In the genomic region with DNA sequence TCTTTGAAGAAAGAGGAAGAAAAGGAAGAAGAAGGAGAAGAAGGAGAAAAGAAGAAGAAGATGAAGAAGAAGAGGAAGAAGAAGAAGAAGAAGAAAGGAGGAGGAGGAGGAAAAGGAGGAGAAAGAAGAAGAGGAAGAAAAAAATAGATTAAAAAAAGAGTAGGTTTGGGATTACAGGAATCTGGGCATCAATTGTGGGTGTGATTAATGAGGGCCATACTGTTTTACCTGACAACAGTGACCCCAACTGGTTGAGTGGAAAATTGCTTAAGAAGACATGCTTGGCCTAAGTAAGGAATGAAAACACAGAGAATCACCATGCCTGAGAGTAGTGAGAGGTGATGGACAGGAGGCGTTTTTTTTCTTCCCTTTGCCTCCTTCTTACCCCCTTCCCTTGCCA, we compare ENCODE assay signal across 8 cellular contexts.
A peak's percentile ranks its signal among the peaks of the same experiment; 100 is the strongest.
DNase-seq lines count a peak whose midpoint lies in the region; ATAC-seq, FAIRE-seq and TF ChIP-seq lines count a peak whose summit lies in the region.

No MANE protein-coding gene starts in this region.

- BruUV-seq in HCT116 (replicated peaks; lab: Mats Ljungman, UMichigan): no TSS peak

- TF ChIP-seq CTCF in C4-2B (conservative IDR thresholded peaks at IDR 0.05) (peak; percentile 70), GM12875 (IDR thresholded peaks at IDR 0.05; ENCODE audit: borderline replicate concordance, insufficient read depth, low read depth, low read length) (peak; percentile 56; the same call in 1 of the 2 replicates), HCT116 (IDR thresholded peaks at IDR 0.05 in 2 of 3, conservative IDR thresholded peaks at IDR 0.05 in 1 of 3; ENCODE audit: borderline replicate concordance in 1 of 3, insufficient read depth in 1 of 3, low read depth in 2 of 3, low read length in 2 of 3) (peak; percentile 34 to 72 (median 54); a peak in 4 of 6 replicates), KMS-11 (conservative IDR thresholded peaks at IDR 0.05; ENCODE audit: low read depth, low read length) (peak; percentile 62), lower lobe of right lung (IDR thresholded peaks at IDR 0.05) (peak; percentile 32), kidney (IDR thresholded peaks at IDR 0.05; ENCODE audit: borderline replicate concordance, extremely low read depth, insufficient read depth) (no peak)

- no peaks in the 10 kb centered on the region for H3K27me3 Mint-ChIP-seq in activated CD8-positive, alpha-beta T cell treated with anti-CD3 and anti-CD28 coated beads, Interleukin-2, amount 10 ng/mL, durations not matched to agents 7 days and 5 days (ENCODE audit: low read depth)

- no peak overlapping the region for H3K4me3 Mint-ChIP-seq in activated CD8-positive, alpha-beta T cell treated with anti-CD3 and anti-CD28 coated beads, Interleukin-2, amount 10 ng/mL, durations not matched to agents 7 days and 5 days

- TF ChIP-seq RAD21 in HCT116 (IDR thresholded peaks at IDR 0.05; ENCODE audit: low read depth): peak; percentile 67

- H3K4me1 Mint-ChIP-seq in activated CD8-positive, alpha-beta T cell treated with anti-CD3 and anti-CD28 coated beads, Interleukin-2, amount 10 ng/mL, durations not matched to agents 7 days and 5 days (ENCODE audit: low read depth): no peaks in the 10 kb centered on the region

- no peaks in the 10 kb centered on the region for H3K9me2 ChIP-seq in HCT116 (ENCODE audit: insufficient read depth)

- no peaks in the 10 kb centered on the region for H3K36me3 Mint-ChIP-seq in activated CD8-positive, alpha-beta T cell treated with anti-CD3 and anti-CD28 coated beads, Interleukin-2, amount 10 ng/mL, durations not matched to agents 7 days and 5 days (ENCODE audit: low read depth)

- DNase-seq in HCT116 (ENCODE audit: low read depth, low spot score) (peak; percentile 59), lower lobe of right lung (no peak), kidney (no peak), middle frontal gyrus (ENCODE audit: extremely low spot score, low spot score) (no peak)
- peak; percentile 21 for DNase-seq in activated CD8-positive, alpha-beta T cell treated with anti-CD3 and anti-CD28 coated beads, Interleukin-2, amount 10 ng/mL, durations not matched to agents 7 days and 5 days

- H3K4me3 ChIP-seq in GM12875 (ENCODE audit: low read depth, low read length) (no peak overlapping the region), HCT116 (replicated peaks in 1 of 2; ENCODE audit: low read depth in 1 of 2, low read length in 2 of 2) (no peak overlapping the region), KMS-11 (IDR thresholded peaks at IDR 0.05; ENCODE audit: insufficient read depth, low read depth, low read length) (no peak overlapping the region), lower lobe of right lung (no peak overlapping the region), kidney (ENCODE audit: low read length in 2 of 2) (no peak overlapping the region)

- H3K9me3 ChIP-seq in HCT116 (ENCODE audit: control insufficient read depth in 1 of 2, insufficient read depth in 1 of 2, low read depth in 1 of 2, low read length in 2 of 2) (no peaks in the 10 kb centered on the region), lower lobe of right lung (no peaks in the 10 kb centered on the region), kidney (ENCODE audit: control insufficient read depth in 1 of 2, low read length in 2 of 2) (no peaks in the 10 kb centered on the region)

- ATAC-seq in HCT116 (peak; percentile 86), lower lobe of right lung (peak; percentile 51 to 57)
- ATAC-seq in activated CD8-positive, alpha-beta T cell treated with anti-CD3 and anti-CD28 coated beads, Interleukin-2, amount 10 ng/mL, durations not matched to agents 7 days and 5 days: peak; percentile 60

- no peaks in the 10 kb centered on the region for H3K4me1 ChIP-seq in HCT116 (ENCODE audit: control insufficient read depth in 1 of 2, insufficient read depth in 2 of 2, low read length in 2 of 2)
- no peaks in the 10 kb centered on the region for H3K4me1 ChIP-seq in KMS-11 (ENCODE audit: low read depth, poor library complexity, severe bottlenecking)
- no peaks in the 10 kb centered on the region for H3K4me1 ChIP-seq in lower lobe of right lung
- no peaks in the 10 kb centered on the region for H3K4me1 ChIP-seq in kidney (ENCODE audit: control insufficient read depth in 1 of 2, insufficient read depth in 1 of 2, low read depth in 1 of 2, low read length in 2 of 2)

- H3K9me3 Mint-ChIP-seq in activated CD8-positive, alpha-beta T cell treated with anti-CD3 and anti-CD28 coated beads, Interleukin-2, amount 10 ng/mL, durations not matched to agents 7 days and 5 days (ENCODE audit: insufficient read depth): no peaks in the 10 kb centered on the region

- no peak for FAIRE-seq in kidney (lab: Jason Lieb, UNC)

- H3K27ac Mint-ChIP-seq in activated CD8-positive, alpha-beta T cell treated with anti-CD3 and anti-CD28 coated beads, Interleukin-2, amount 10 ng/mL, durations not matched to agents 7 days and 5 days: no peak overlapping the region

- no peak overlapping the region for H2AFZ ChIP-seq in HCT116 (ENCODE audit: low read depth, low read length, poor library complexity, severe bottlenecking)
- H2AFZ ChIP-seq in KMS-11 (ENCODE audit: low read depth): no peak overlapping the region

- H4K20me1 ChIP-seq in HCT116 (ENCODE audit: insufficient read depth): no peaks in the 10 kb centered on the region
- no peaks in the 10 kb centered on the region for H4K20me1 ChIP-seq in KMS-11 (ENCODE audit: insufficient read depth)

- RAD21 ChIA-PET in HCT116 (lab: Charles Lee; ENCODE audit: low non-redundant PET in 1 of 2, low total read pairs in 2 of 2, uncharacterized antibody in 2 of 2, unreplicated experiment in 2 of 2): no interaction called here

- H3K27me3 ChIP-seq in HCT116 (ENCODE audit: insufficient read depth, low read length) (no peaks in the 10 kb centered on the region), KMS-11 (ENCODE audit: insufficient read depth, low read depth) (no peaks in the 10 kb centered on the region), lower lobe of right lung (ENCODE audit: low read depth) (no peaks in the 10 kb centered on the region)

- no peak overlapping the region for H3K27ac ChIP-seq in C4-2B
- no peak overlapping the region for H3K27ac ChIP-seq in HCT116 (ENCODE audit: low read depth, low read length)
- no peak overlapping the region for H3K27ac ChIP-seq in KMS-11
- no peak overlapping the region for H3K27ac ChIP-seq in lower lobe of right lung
- no peak overlapping the region for H3K27ac ChIP-seq in kidney (ENCODE audit: low read depth in 2 of 2, low read length in 2 of 2)

- TF ChIP-seq POLR2A in HCT116 (IDR thresholded peaks at IDR 0.05; ENCODE audit: borderline replicate concordance, extremely low read depth, insufficient read depth, insufficient read length): no peak

- intact Hi-C loops in HCT116 (cut with micrococcal nuclease) (loop anchor here (1.0 to 5.0 kb wide), 3 partner anchors 165 to 757 kb away; a partner anchor contains a TSS), lower lobe of right lung (cut with DNase I) (no loop called here), kidney (cut with DNase I) (no loop called here)

- H3K4me2 ChIP-seq in HCT116 (ENCODE audit: low read length) (no peak overlapping the region), KMS-11 (no peak overlapping the region)

- H3K79me2 ChIP-seq in HCT116 (ENCODE audit: insufficient read depth, low read length) (no peaks in the 10 kb centered on the region), KMS-11 (ENCODE audit: insufficient read depth, low read depth) (no peaks in the 10 kb centered on the region)

- CTCF ChIA-PET in HCT116 (lab: Charles Lee): no interaction called here
- CTCF ChIA-PET in activated CD8-positive, alpha-beta T cell treated with anti-CD3 and anti-CD28 coated beads, Interleukin-2, amount 10 ng/mL, durations not matched to agents 7 days and 5 days (lab: Charles Lee): no interaction called here

- no peak overlapping the region for H3K9ac ChIP-seq in HCT116 (ENCODE audit: low read length)
- H3K9ac ChIP-seq in KMS-11: no peak overlapping the region
- no peak overlapping the region for H3K9ac ChIP-seq in kidney (ENCODE audit: low read length in 2 of 2)

- POLR2A ChIA-PET in HCT116 (lab: Charles Lee): no interaction called here
- POLR2A ChIA-PET in activated CD8-positive, alpha-beta T cell treated with anti-CD3 and anti-CD28 coated beads, Interleukin-2, amount 10 ng/mL, durations not matched to agents 7 days and 5 days (lab: Charles Lee): no interaction called here

- H3K36me3 ChIP-seq in HCT116 (ENCODE audit: control insufficient read depth in 1 of 2, insufficient read depth in 2 of 2, low read length in 2 of 2) (no peaks in the 10 kb centered on the region), KMS-11 (ENCODE audit: insufficient read depth) (no peaks in the 10 kb centered on the region), lower lobe of right lung (no peaks in the 10 kb centered on the region), kidney (ENCODE audit: control insufficient read depth in 1 of 2, insufficient read depth in 2 of 2, low read length in 2 of 2) (no peaks in the 10 kb centered on the region)

TF ChIP-seq in HCT116, 20 proteins besides CTCF, POLR2A, EP300 and RAD21 (continues in another document):
- TF ChIP-seq YY1 (IDR thresholded peaks at IDR 0.05; ENCODE audit: extremely low read depth, insufficient replicate concordance, low read depth, low read length) (no peak), SRF (IDR thresholded peaks at IDR 0.05; ENCODE audit: low read depth) (no peak), ZNF274 (IDR thresholded peaks at IDR 0.05; ENCODE audit: low read depth, low read length) (no peak), CBX3 (IDR thresholded peaks at IDR 0.05; ENCODE audit: low read depth) (no peak), SP1 (IDR thresholded peaks at IDR 0.05; ENCODE audit: low read depth) (no peak), JUND (IDR thresholded peaks at IDR 0.05) (no peak), ZFX (IDR thresholded peaks at IDR 0.05) (no peak), FOSL1 (IDR thresholded peaks at IDR 0.05; ENCODE audit: low read depth) (no peak), EGR1 (IDR thresholded peaks at IDR 0.05; ENCODE audit: low read depth) (no peak)
- TF ChIP-seq, protein P1, sequence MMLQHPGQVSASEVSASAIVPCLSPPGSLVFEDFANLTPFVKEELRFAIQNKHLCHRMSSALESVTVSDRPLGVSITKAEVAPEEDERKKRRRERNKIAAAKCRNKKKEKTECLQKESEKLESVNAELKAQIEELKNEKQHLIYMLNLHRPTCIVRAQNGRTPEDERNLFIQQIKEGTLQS (IDR thresholded peaks at IDR 0.05): no peak

Comparison
In these comparisons a context has a peak if more than half of its experiments do, and no peak if none do; other contexts are left out.
1. DNase-seq: peak in HCT116 (single experiment) and activated CD8-positive, alpha-beta T cell treated with anti-CD3 and anti-CD28 coated beads, Interleukin-2, amount 10 ng/mL, durations not matched to agents 7 days and 5 days (single experiment); none in lower lobe of right lung (single experiment), kidney (single experiment) and middle frontal gyrus (single experiment).
2. Peak in every context shown above with its lines, with median percentiles within 50 percentile points of each other: ATAC-seq.